23 cellular contexts compared by ENCODE assay signal in the genomic region with DNA sequence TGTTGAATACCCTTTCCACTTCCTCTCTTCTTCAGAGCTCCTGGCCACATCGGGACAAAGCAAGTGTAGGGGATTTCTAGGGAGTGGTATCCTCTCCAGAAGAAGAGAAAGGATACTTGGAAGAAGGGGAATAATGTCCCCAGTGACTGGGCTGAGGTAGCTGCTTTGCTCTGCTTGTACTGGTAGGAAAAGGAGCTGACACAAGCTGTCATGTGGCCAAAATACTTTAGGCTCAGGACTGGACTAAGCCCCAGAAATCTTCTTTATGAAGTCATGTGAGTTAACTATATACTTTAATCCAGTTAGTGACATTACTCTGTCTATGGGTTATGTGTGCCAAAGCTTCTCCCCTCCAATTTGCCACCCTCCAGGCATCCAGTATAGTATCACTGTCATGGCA. TPM values are rescaled to one million over a fixed set of nuclear protein-coding genes. Genes with fewer than 3 reads are reported as not detected.
DNase-seq lines count a peak whose midpoint lies in the region; ATAC-seq and TF ChIP-seq lines count a peak whose summit lies in the region.
"Had no signal": no experiment of that assay in that cellular context is flagged by ENCODE, and none has a peak within 500 bp of the region (broad histone marks: within the 10 kb centered on the region; RNA-seq: fewer than 3 reads in every experiment).

No MANE protein-coding gene starts in this region.

- peaks cover 1 to 17% of the 10 kb centered on the region in 2 donors for H3K36me3 Mint-ChIP-seq in activated T-cell treated with anti-CD3 and anti-CD28 coated beads, Interleukin-2, amount 50 U/mL, for 72 hours (ENCODE audit: insufficient read depth in 2 of 2)
- peaks cover 74% of the 10 kb centered on the region for H3K36me3 Mint-ChIP-seq in activated T-helper 17 cell treated with anti-CD3 and anti-CD28 coated beads, Interleukin-2, amount 50 U/mL, for 72 hours (ENCODE audit: low read depth)
- H3K36me3 Mint-ChIP-seq in stimulated activated effector memory CD8-positive, alpha-beta T cell treated with anti-CD3 and anti-CD28 coated beads, Interleukin-12 subunit alpha, Interleukin-12 subunit beta, amount 100 ng/mL, for 72 hours: peaks cover 78% of the 10 kb centered on the region

- TF ChIP-seq POLR2A in erythroblast (IDR thresholded peaks at IDR 0.05; ENCODE audit: low read length): no peak

- no peaks in the 10 kb centered on the region for H3K9me3 Mint-ChIP-seq in activated T-cell treated with anti-CD3 and anti-CD28 coated beads, Interleukin-2, amount 50 U/mL, for 72 hours
- H3K9me3 Mint-ChIP-seq in activated T-helper 17 cell treated with anti-CD3 and anti-CD28 coated beads, Interleukin-2, amount 50 U/mL, for 72 hours: no peaks in the 10 kb centered on the region
- no peaks in the 10 kb centered on the region for H3K9me3 Mint-ChIP-seq in stimulated activated effector memory CD8-positive, alpha-beta T cell treated with anti-CD3 and anti-CD28 coated beads, Interleukin-12 subunit alpha, Interleukin-12 subunit beta, amount 100 ng/mL, for 72 hours
- H3K9me3 Mint-ChIP-seq: activated naive CD8-positive, alpha-beta T cell treated with anti-CD3 and anti-CD28 coated beads, Interleukin-2, amount 10 ng/mL, durations not matched to agents 7 days and 5 days; activated T-cell treated with anti-CD3 and anti-CD28 coated beads, Interleukin-2, amount 50 U/mL, for 4 hours; IgD-negative memory B cell had no signal

- H3K4me3 Mint-ChIP-seq in activated T-cell treated with anti-CD3 and anti-CD28 coated beads, Interleukin-2, amount 50 U/mL, for 72 hours: no peak overlapping the region
- H3K4me3 Mint-ChIP-seq in activated T-helper 17 cell treated with anti-CD3 and anti-CD28 coated beads, Interleukin-2, amount 50 U/mL, for 72 hours: no peak overlapping the region
- H3K4me3 Mint-ChIP-seq in stimulated activated effector memory CD8-positive, alpha-beta T cell treated with anti-CD3 and anti-CD28 coated beads, Interleukin-12 subunit alpha, Interleukin-12 subunit beta, amount 100 ng/mL, for 72 hours: no peak overlapping the region
- H3K4me3 Mint-ChIP-seq: activated naive CD8-positive, alpha-beta T cell treated with anti-CD3 and anti-CD28 coated beads, Interleukin-2, amount 10 ng/mL, durations not matched to agents 7 days and 5 days; activated T-cell treated with anti-CD3 and anti-CD28 coated beads, Interleukin-2, amount 50 U/mL, for 4 hours; IgD-negative memory B cell had no signal

- H3K4me1 Mint-ChIP-seq in activated T-cell treated with anti-CD3 and anti-CD28 coated beads, Interleukin-2, amount 50 U/mL, for 72 hours (ENCODE audit: low read depth): peaks cover 6% of the 10 kb centered on the region
- peaks cover 6% of the 10 kb centered on the region for H3K4me1 Mint-ChIP-seq in activated T-helper 17 cell treated with anti-CD3 and anti-CD28 coated beads, Interleukin-2, amount 50 U/mL, for 72 hours
- no peaks in the 10 kb centered on the region for H3K4me1 Mint-ChIP-seq in stimulated activated effector memory CD8-positive, alpha-beta T cell treated with anti-CD3 and anti-CD28 coated beads, Interleukin-12 subunit alpha, Interleukin-12 subunit beta, amount 100 ng/mL, for 72 hours

- peak overlapping the region; percentile 16 for H3K27ac Mint-ChIP-seq in activated T-cell treated with anti-CD3 and anti-CD28 coated beads, Interleukin-2, amount 50 U/mL, for 72 hours
- H3K27ac Mint-ChIP-seq in activated T-helper 17 cell treated with anti-CD3 and anti-CD28 coated beads, Interleukin-2, amount 50 U/mL, for 72 hours: peak overlapping the region; percentile 5
- peak overlapping the region; percentile 21 for H3K27ac Mint-ChIP-seq in stimulated activated effector memory CD8-positive, alpha-beta T cell treated with anti-CD3 and anti-CD28 coated beads, Interleukin-12 subunit alpha, Interleukin-12 subunit beta, amount 100 ng/mL, for 72 hours
- H3K27ac Mint-ChIP-seq: activated naive CD8-positive, alpha-beta T cell treated with anti-CD3 and anti-CD28 coated beads, Interleukin-2, amount 10 ng/mL, durations not matched to agents 7 days and 5 days; IgD-negative memory B cell had no signal

- intact Hi-C loops in left ventricle myocardium superior (cut with micrococcal nuclease): no loop called here

- ATAC-seq in activated T-cell treated with anti-CD3 and anti-CD28 coated beads, Interleukin-2, amount 50 U/mL, for 72 hours (replicated peaks in 1 of 2): no peak
- no peak for ATAC-seq in activated T-helper 17 cell treated with anti-CD3 and anti-CD28 coated beads, Interleukin-2, amount 50 U/mL, for 72 hours (replicated peaks)
- ATAC-seq in left ventricle myocardium superior: peak; percentile 44
- ATAC-seq in stimulated activated effector memory CD8-positive, alpha-beta T cell treated with anti-CD3 and anti-CD28 coated beads, Interleukin-12 subunit alpha, Interleukin-12 subunit beta, amount 100 ng/mL, for 72 hours: no peak
- ATAC-seq: activated T-cell treated with anti-CD3 and anti-CD28 coated beads, Interleukin-2, amount 50 U/mL, for 4 hours; HCT116 had no signal

- H3K27me3 Mint-ChIP-seq in activated T-cell treated with anti-CD3 and anti-CD28 coated beads, Interleukin-2, amount 50 U/mL, for 72 hours (ENCODE audit: low read depth): no peaks in the 10 kb centered on the region
- no peaks in the 10 kb centered on the region for H3K27me3 Mint-ChIP-seq in activated T-helper 17 cell treated with anti-CD3 and anti-CD28 coated beads, Interleukin-2, amount 50 U/mL, for 72 hours
- H3K27me3 Mint-ChIP-seq: activated naive CD8-positive, alpha-beta T cell treated with anti-CD3 and anti-CD28 coated beads, Interleukin-2, amount 10 ng/mL, durations not matched to agents 7 days and 5 days; IgD-negative memory B cell had no signal

- DNase-seq in activated T-cell treated with anti-CD3 and anti-CD28 coated beads, Interleukin-2, amount 50 U/mL, for 72 hours: no peak
- DNase-seq in activated T-cell treated with anti-CD3 and anti-CD28 coated beads, Interleukin-2, amount 50 U/mL, for 48 hours: no peak
- DNase-seq in left ventricle myocardium superior (no peak), erythroblast (lab: John Stamatoyannopoulos, UW) (no peak), hippocampal formation (lab: John Stamatoyannopoulos, UW) (no peak), hepatic stellate cell (ENCODE audit: low spot score) (no peak)
- no peak for DNase-seq in stimulated activated effector memory CD8-positive, alpha-beta T cell treated with anti-CD3 and anti-CD28 coated beads, Interleukin-12 subunit alpha, Interleukin-12 subunit beta, amount 100 ng/mL, for 72 hours (ENCODE audit: low spot score in 2 of 2)
- DNase-seq: activated CD8-positive, alpha-beta memory T cell treated with anti-CD3 and anti-CD28 coated beads for 24 hours; activated naive CD8-positive, alpha-beta T cell treated with anti-CD3 and anti-CD28 coated beads, Interleukin-2, amount 10 ng/mL, durations not matched to agents 7 days and 5 days; activated T-cell treated with anti-CD3 and anti-CD28 coated beads, Interleukin-2, amount 50 U/mL, for 4 hours; cortex of kidney; foreskin melanocyte; left cardiac atrium; midbrain; MM.1S; NCI-H1694 treated with DMSO at 0.1 percent for 48 hours; NCI-H69; SHP77 treated with DMSO at 0.1 percent for 48 hours; stimulated activated CD4-positive, alpha-beta T cell treated with anti-CD3 and anti-CD28 coated beads, Interleukin-4, amount 100 ng/mL, for 24 hours; stomach had no signal

RNA-seq across cellular contexts. Expression of a gene that starts 40.5 kb away (rescaled TPM):
- total RNA-seq in activated T-cell treated with anti-CD3 and anti-CD28 coated beads, Interleukin-2, amount 50 U/mL, for 72 hours: 10 to 100 TPM; 64.5 to 71.0 TPM
- total RNA-seq in activated T-helper 17 cell treated with anti-CD3 and anti-CD28 coated beads, Interleukin-2, amount 50 U/mL, for 72 hours: 10 to 100 TPM; 80.5 to 82.2 TPM
- 30.7 TPM for total RNA-seq in left ventricle myocardium superior
